15 cellular contexts compared by ENCODE assay signal in the genomic region with DNA sequence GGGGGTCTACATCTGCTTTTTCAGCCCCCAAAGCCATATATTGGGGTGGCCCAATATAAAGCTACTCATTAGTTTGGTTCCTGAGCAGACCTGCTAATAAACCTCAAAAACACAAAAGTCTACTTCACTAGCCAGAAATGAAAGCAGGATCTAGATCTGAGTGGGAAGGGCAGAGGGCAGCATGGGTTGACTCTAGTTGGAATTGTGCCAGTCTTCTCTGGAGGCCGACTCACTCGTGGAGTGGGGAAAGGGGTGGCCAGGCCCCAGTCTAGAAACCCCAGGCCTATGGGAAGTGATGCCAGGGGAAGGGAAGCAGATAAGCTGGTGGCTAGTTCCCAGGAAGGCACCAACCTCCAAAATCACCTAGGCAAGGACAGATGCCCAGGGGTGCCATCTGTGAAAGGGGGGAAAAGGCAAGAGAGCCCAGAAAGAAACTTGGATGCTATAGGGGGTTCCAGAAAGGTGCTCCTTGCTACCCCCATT. TPM values are rescaled to one million over a fixed set of nuclear protein-coding genes. Genes with fewer than 3 reads are reported as not detected.
DNase-seq lines count a peak whose midpoint lies in the region; ATAC-seq and TF ChIP-seq lines count a peak whose summit lies in the region.
"Had no signal": no experiment of that assay in that cellular context is flagged by ENCODE, and none has a peak within 500 bp of the region (broad histone marks: within the 10 kb centered on the region; RNA-seq: fewer than 3 reads in every experiment).

No MANE protein-coding gene starts in this region.

- no peaks in the 10 kb centered on the region for H3K9me3 ChIP-seq in mesenchymal stem cell (ENCODE audit: control insufficient read depth, low read length)
- H3K9me3 ChIP-seq in upper lobe of right lung = no peaks in the 10 kb centered on the region

- H3K27ac ChIP-seq in mesenchymal stem cell (ENCODE audit: low read length, poor library complexity, severe bottlenecking) = no peak overlapping the region
- no peak overlapping the region for H3K27ac ChIP-seq in upper lobe of right lung
- H3K27ac ChIP-seq: brain microvascular endothelial cell had no signal

- no peaks in the 10 kb centered on the region for H3K27me3 ChIP-seq in mesenchymal stem cell (ENCODE audit: control insufficient read depth in 1 of 2, insufficient read depth in 1 of 2, low read length in 2 of 2)
- H3K27me3 ChIP-seq in upper lobe of right lung = no peaks in the 10 kb centered on the region
- H3K27me3 ChIP-seq: brain microvascular endothelial cell had no signal

- no peak overlapping the region for H2AK5ac ChIP-seq in mesenchymal stem cell (ENCODE audit: low read length, severe bottlenecking)

- H3K9me3 Mint-ChIP-seq in natural killer cell (no peaks in the 10 kb centered on the region), type B pancreatic cell (no peaks in the 10 kb centered on the region)
- H3K9me3 Mint-ChIP-seq in natural killer cell treated with Interleukin-12 subunit alpha and Interleukin-12 subunit beta and Interleukin-15 and Interleukin-18, amount 100 ng/mL, for 72 hours = no peaks in the 10 kb centered on the region
- no peaks in the 10 kb centered on the region for H3K9me3 Mint-ChIP-seq in activated T-helper 17 cell treated with anti-CD3 and anti-CD28 coated beads, Interleukin-2, amount 50 U/mL, for 72 hours

- H3K4me1 ChIP-seq in mesenchymal stem cell (ENCODE audit: control insufficient read depth, insufficient read depth, low read depth, low read length) (peaks cover 38% of the 10 kb centered on the region), upper lobe of right lung (peaks cover 47% of the 10 kb centered on the region)

- H3K36me3 Mint-ChIP-seq in natural killer cell (no peaks in the 10 kb centered on the region), type B pancreatic cell (peaks cover 41% of the 10 kb centered on the region)
- H3K36me3 Mint-ChIP-seq in natural killer cell treated with Interleukin-12 subunit alpha and Interleukin-12 subunit beta and Interleukin-15 and Interleukin-18, amount 100 ng/mL, for 72 hours = no peaks in the 10 kb centered on the region
- H3K36me3 Mint-ChIP-seq in activated T-helper 17 cell treated with anti-CD3 and anti-CD28 coated beads, Interleukin-2, amount 50 U/mL, for 72 hours (ENCODE audit: low read depth) = peaks cover 89% of the 10 kb centered on the region

- H4K91ac ChIP-seq in mesenchymal stem cell (ENCODE audit: low read length) = no peak overlapping the region

- H3K4me3 Mint-ChIP-seq in natural killer cell = peak overlapping the region; percentile 31
- no peak overlapping the region for H3K4me3 Mint-ChIP-seq in natural killer cell treated with Interleukin-12 subunit alpha and Interleukin-12 subunit beta and Interleukin-15 and Interleukin-18, amount 100 ng/mL, for 72 hours
- peak overlapping the region; percentile 92 for H3K4me3 Mint-ChIP-seq in activated T-helper 17 cell treated with anti-CD3 and anti-CD28 coated beads, Interleukin-2, amount 50 U/mL, for 72 hours
- H3K4me3 Mint-ChIP-seq in type B pancreatic cell = peak overlapping the region; percentile 74

- intact Hi-C loops in natural killer cell (cut with micrococcal nuclease) (loop anchor here (10.0 kb wide), 1 partner anchor 154 kb away; the partner anchor contains the start of gene SFI1), upper lobe of right lung (cut with DNase I) (no loop called here), head of caudate nucleus (cut with DNase I) (no loop called here)

- no peak for ATAC-seq in natural killer cell
- no peak for ATAC-seq in natural killer cell treated with Interleukin-12 subunit alpha and Interleukin-12 subunit beta and Interleukin-15 and Interleukin-18, amount 100 ng/mL, for 72 hours
- no peak for ATAC-seq in activated T-helper 17 cell treated with anti-CD3 and anti-CD28 coated beads, Interleukin-2, amount 50 U/mL, for 72 hours (replicated peaks)
- no peak for ATAC-seq in upper lobe of right lung

- H3K36me3 ChIP-seq in mesenchymal stem cell (ENCODE audit: control insufficient read depth in 1 of 2, insufficient read depth in 2 of 2, low read depth in 1 of 2, low read length in 2 of 2) (peaks cover 46 to 53% of the 10 kb centered on the region in 2 experiments), upper lobe of right lung (peaks cover 59% of the 10 kb centered on the region)

- H3K14ac ChIP-seq in mesenchymal stem cell (ENCODE audit: low read length in 2 of 2) = no peak overlapping the region

- WGBS in mesenchymal stem cell = 39% methylated on average over 2 of the region's 2 CpGs

- no peak overlapping the region for H4K8ac ChIP-seq in mesenchymal stem cell (ENCODE audit: low read length)

- H3K27me3 Mint-ChIP-seq in natural killer cell (ENCODE audit: low read depth in 2 of 2) (no peaks in the 10 kb centered on the region), type B pancreatic cell (no peaks in the 10 kb centered on the region)
- H3K27me3 Mint-ChIP-seq in natural killer cell treated with Interleukin-12 subunit alpha and Interleukin-12 subunit beta and Interleukin-15 and Interleukin-18, amount 100 ng/mL, for 72 hours = no peaks in the 10 kb centered on the region
- H3K27me3 Mint-ChIP-seq in activated T-helper 17 cell treated with anti-CD3 and anti-CD28 coated beads, Interleukin-2, amount 50 U/mL, for 72 hours = no peaks in the 10 kb centered on the region

- H2BK5ac ChIP-seq in mesenchymal stem cell (ENCODE audit: low read depth, low read length, poor library complexity, severe bottlenecking) = no peak overlapping the region

- DNase-seq in natural killer cell (no peak), mesenchymal stem cell (no peak), type B pancreatic cell (ENCODE audit: extremely low spot score, unreplicated experiment) (no peak), upper lobe of right lung (no peak), HPDE6-E6E7 (ENCODE audit: extremely low spot score) (no peak), head of caudate nucleus (no peak)
- no peak for DNase-seq in natural killer cell treated with Interleukin-12 subunit alpha and Interleukin-12 subunit beta and Interleukin-15 and Interleukin-18, amount 100 ng/mL, for 72 hours (ENCODE audit: low spot score)
- DNase-seq: activated CD4-positive, alpha-beta T cell treated with anti-CD3 and anti-CD28 coated beads, Interleukin-2, amount 50 U/mL, for 1 hour; activated gamma-delta T cell; brain microvascular endothelial cell; DMS79; kidney; NCI-H1436 treated with DMSO at 0.1 percent for 48 hours; NK-92 treated with Interleukin-12 subunit alpha and Interleukin-12 subunit beta, amount 100 ng/mL, for 24 hours had no signal

- H2BK15ac ChIP-seq in mesenchymal stem cell (ENCODE audit: low read depth, poor library complexity, severe bottlenecking) = peak overlapping the region; percentile 37

- no peak overlapping the region for H3K23ac ChIP-seq in mesenchymal stem cell (ENCODE audit: low read length in 2 of 2)

- no peak overlapping the region for H2BK12ac ChIP-seq in mesenchymal stem cell (ENCODE audit: low read length in 2 of 2)

- no peak overlapping the region for H3K4me2 ChIP-seq in mesenchymal stem cell (ENCODE audit: low read length, poor library complexity, severe bottlenecking)

- H3K9ac ChIP-seq in mesenchymal stem cell (ENCODE audit: low read length) = no peak overlapping the region

- peaks cover 76% of the 10 kb centered on the region in 2 donors for H3K4me1 Mint-ChIP-seq in natural killer cell
- H3K4me1 Mint-ChIP-seq in natural killer cell treated with Interleukin-12 subunit alpha and Interleukin-12 subunit beta and Interleukin-15 and Interleukin-18, amount 100 ng/mL, for 72 hours (ENCODE audit: low read depth in 2 of 2) = peaks cover 47 to 59% of the 10 kb centered on the region in 2 donors
- peaks cover 17% of the 10 kb centered on the region for H3K4me1 Mint-ChIP-seq in activated T-helper 17 cell treated with anti-CD3 and anti-CD28 coated beads, Interleukin-2, amount 50 U/mL, for 72 hours
- peaks cover 49% of the 10 kb centered on the region for H3K4me1 Mint-ChIP-seq in type B pancreatic cell (ENCODE audit: unreplicated experiment)

- no peak overlapping the region for H2AFZ ChIP-seq in mesenchymal stem cell (ENCODE audit: low read depth, low read length)

- H3K27ac Mint-ChIP-seq in natural killer cell (peak overlapping the region; percentile 51 to 82), type B pancreatic cell (peak overlapping the region; percentile 23)
- H3K27ac Mint-ChIP-seq in natural killer cell treated with Interleukin-12 subunit alpha and Interleukin-12 subunit beta and Interleukin-15 and Interleukin-18, amount 100 ng/mL, for 72 hours = peak overlapping the region in 1 of 2 donors; percentile 89
- H3K27ac Mint-ChIP-seq in activated T-helper 17 cell treated with anti-CD3 and anti-CD28 coated beads, Interleukin-2, amount 50 U/mL, for 72 hours = peak overlapping the region; percentile 92

- H2BK120ac ChIP-seq in mesenchymal stem cell (ENCODE audit: low read depth, low read length) = no peak overlapping the region

- TF ChIP-seq CTCF in natural killer cell (IDR thresholded peaks at IDR 0.05) = no peak
- TF ChIP-seq CTCF in type B pancreatic cell (conservative IDR thresholded peaks at IDR 0.05) = no peak
- TF ChIP-seq CTCF in upper lobe of right lung (IDR thresholded peaks at IDR 0.05) = no peak

- peaks cover 44% of the 10 kb centered on the region for H3K79me1 ChIP-seq in mesenchymal stem cell (replicated peaks; ENCODE audit: low read length, poor library complexity, severe bottlenecking)

- H3K18ac ChIP-seq in mesenchymal stem cell (ENCODE audit: low read depth in 1 of 2, low read length in 2 of 2) = no peak overlapping the region

- H3K4me3 ChIP-seq in mesenchymal stem cell (ENCODE audit: insufficient read depth in 1 of 2, low read depth in 1 of 2, low read length in 2 of 2) (no peak overlapping the region), upper lobe of right lung (no peak overlapping the region)

- H3K4ac ChIP-seq in mesenchymal stem cell (ENCODE audit: low read depth in 1 of 2, low read length in 2 of 2) = no peak overlapping the region

RNA-seq across cellular contexts. Expression of gene PATZ1, which starts 5.3 kb away (rescaled TPM):
- total RNA-seq in natural killer cell = 10 to 100 TPM; 31.5 to 39.2 (median 37.3) TPM
- 10 to 100 TPM; 13.9 to 34.1 TPM for total RNA-seq in natural killer cell treated with Interleukin-12 subunit alpha and Interleukin-12 subunit beta and Interleukin-15 and Interleukin-18, amount 100 ng/mL, for 72 hours
- total RNA-seq in activated T-helper 17 cell treated with anti-CD3 and anti-CD28 coated beads, Interleukin-2, amount 50 U/mL, for 72 hours = 10 to 100 TPM; 16.9 to 28.3 TPM
- polyA plus RNA-seq in mesenchymal stem cell (2013, experiment 1 of 2) = 10.3 TPM
- polyA plus RNA-seq in mesenchymal stem cell (2013, experiment 2 of 2) = 10.6 TPM
- 40.9 and 57.8 TPM in 2 replicates for total RNA-seq in type B pancreatic cell (ENCODE audit: low replicate concordance)
- 24.3 TPM for total RNA-seq in upper lobe of right lung

RNA-seq across cellular contexts. Expression of gene PIK3IP1, which starts 48.5 kb away (rescaled TPM):
- total RNA-seq in natural killer cell = 100 to 1,000 TPM; 132 to 180 (median 161) TPM
- total RNA-seq in natural killer cell treated with Interleukin-12 subunit alpha and Interleukin-12 subunit beta and Interleukin-15 and Interleukin-18, amount 100 ng/mL, for 72 hours = 1 to 10 TPM in 1 of 2 donors, under 1 TPM in 1; 0.74 to 1.0 TPM
- 10 to 100 TPM; 11.0 to 24.1 TPM for total RNA-seq in activated T-helper 17 cell treated with anti-CD3 and anti-CD28 coated beads, Interleukin-2, amount 50 U/mL, for 72 hours
- polyA plus RNA-seq in mesenchymal stem cell (2013, experiment 1 of 2) = 28.6 TPM
- polyA plus RNA-seq in mesenchymal stem cell (2013, experiment 2 of 2) = 29.9 TPM
- 21.0 and 36.8 TPM in 2 replicates for total RNA-seq in type B pancreatic cell (ENCODE audit: low replicate concordance)
- total RNA-seq in upper lobe of right lung = 56.4 TPM

RNA-seq across cellular contexts. Expression of gene DRG1, which starts 58.6 kb away (rescaled TPM):
- total RNA-seq in natural killer cell = 10 to 100 TPM; 50.2 to 60.3 (median 55.4) TPM
- 100 to 1,000 TPM; 111 to 138 TPM for total RNA-seq in natural killer cell treated with Interleukin-12 subunit alpha and Interleukin-12 subunit beta and Interleukin-15 and Interleukin-18, amount 100 ng/mL, for 72 hours
- 10 to 100 TPM; 97.4 to 99.4 TPM for total RNA-seq in activated T-helper 17 cell treated with anti-CD3 and anti-CD28 coated beads, Interleukin-2, amount 50 U/mL, for 72 hours
- 44.1 TPM for polyA plus RNA-seq in mesenchymal stem cell (2013, experiment 1 of 2)
- 45.0 TPM for polyA plus RNA-seq in mesenchymal stem cell (2013, experiment 2 of 2)
- 72.9 and 74.1 TPM in 2 replicates for total RNA-seq in type B pancreatic cell (ENCODE audit: low replicate concordance)
- 35.5 TPM for total RNA-seq in upper lobe of right lung

Comparison
In these comparisons a context has a peak if more than half of its experiments do, and no peak if none do; other contexts are left out.
1. RNA of gene PIK3IP1, which starts 48.5 kb away (total RNA-seq): 132 to 180 TPM in natural killer cell, 56.4 TPM in upper lobe of right lung (single experiment), 11.0 to 24.1 TPM in activated T-helper 17 cell treated with anti-CD3 and anti-CD28 coated beads, Interleukin-2, amount 50 U/mL, for 72 hours and 21.0 to 36.8 TPM in type B pancreatic cell; 0.74 to 1.0 TPM in natural killer cell treated with Interleukin-12 subunit alpha and Interleukin-12 subunit beta and Interleukin-15 and Interleukin-18, amount 100 ng/mL, for 72 hours; every median in the first group is over 4 times any median in the second.